20 cellular contexts compared by ENCODE assay signal in genomic region chr10:45819552-45819951, GRCh38.
"Had no signal": no experiment of that assay in that cellular context is flagged by ENCODE, and none has a peak within 500 bp of the region (broad histone marks: within the 10 kb centered on the region; RNA-seq: fewer than 3 reads in every experiment).

No MANE protein-coding gene starts in this region.

- H3K9me3 ChIP-seq: SK-N-SH had no signal

- H3K9ac ChIP-seq: SK-N-SH had no signal

- H3K4me2 ChIP-seq: SK-N-SH had no signal

- H3K27ac ChIP-seq: RWPE1 had no signal

- ATAC-seq: Panc1 had no signal

- H3K9me2 ChIP-seq: SK-N-SH had no signal

- DNase-seq: KBM-7, MV-4-11, NCI-H1048, NCI-H1105, NCI-H1417, NCI-H1436 treated with DMSO at 0.1 percent for 48 hours, NCI-H1694, NCI-H187 treated with DMSO at 0.1 percent for 48 hours, NCI-H2029 treated with DMSO at 0.1 percent for 48 hours, NCI-H2171, NCI-H226, NCI-H446, NCI-H510A, NCI-H524 treated with DMSO at 0.1 percent for 48 hours, NCI-H69, NCI-H774, SHP77, SK-N-SH had no signal
